ENCODE assay signal across 12 cellular contexts in the genomic region with DNA sequence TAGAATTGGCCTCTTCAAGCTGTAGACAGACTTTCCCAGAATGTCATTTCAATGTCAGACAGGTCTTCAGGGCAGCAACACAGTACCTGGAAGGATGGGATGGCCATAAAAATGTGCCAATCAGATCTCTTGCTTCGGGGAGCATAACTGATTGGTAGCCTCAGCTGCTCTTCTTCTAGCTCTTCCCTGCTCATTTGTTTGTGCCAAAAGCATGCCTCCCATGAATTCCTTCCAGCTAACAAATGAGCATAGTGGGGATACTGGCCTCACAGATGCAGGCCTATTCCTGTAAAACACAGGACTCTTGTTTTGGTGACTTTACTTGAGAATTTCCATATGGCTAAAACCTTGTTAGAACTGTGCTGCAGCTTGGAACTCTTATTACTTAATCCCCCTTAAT.
"Had no signal": no experiment of that assay in that cellular context is flagged by ENCODE, and none has a peak within 500 bp of the region (broad histone marks: within the 10 kb centered on the region; RNA-seq: fewer than 3 reads in every experiment).

No MANE protein-coding gene starts in this region.

- H3K27me3 ChIP-seq: brain microvascular endothelial cell, tibial nerve had no signal

- H3K4me3 ChIP-seq: smooth muscle cell, tibial nerve had no signal

- H3K27ac ChIP-seq: epithelial cell of prostate, tibial nerve had no signal

- DNase-seq: activated CD4-positive, alpha-beta T cell treated with anti-CD3 and anti-CD28 coated beads, Interleukin-2, amount 50 U/mL, for 4 hours; activated CD8-positive, alpha-beta memory T cell treated with anti-CD3 and anti-CD28 coated beads, Interleukin-2, amount 10 ng/mL, durations not matched to agents 7 days and 5 days; activated effector memory CD4-positive, alpha-beta T cell treated with Interleukin-2 at 50 U/mL for 16 hours; activated T-cell treated with anti-CD3 and anti-CD28 coated beads, Interleukin-2, amount 50 U/mL, for 24 hours; brain microvascular endothelial cell; cerebellar nuclear complex; effector memory CD8-positive, alpha-beta T cell; immature natural killer cell; T-helper 2 cell had no signal

- H3K4me1 ChIP-seq: tibial nerve had no signal

- H3K36me3 ChIP-seq: brain microvascular endothelial cell, tibial nerve had no signal
